Comparison of ENCODE assay signal across 1 cellular context in genomic region chr5:92885950-92886349, GRCh38.
TF ChIP-seq lines count a peak whose summit lies in the region.

No MANE protein-coding gene starts in this region.

TF ChIP-seq in HepG2, 621 proteins besides CTCF, POLR2A, EP300 and RAD21 (continued from another document):
- TF ChIP-seq ZHX2 (IDR thresholded peaks at IDR 0.05; ENCODE audit: low read depth), result no peak
- TF ChIP-seq ZHX2 (CRISPR knock-in tag; IDR thresholded peaks at IDR 0.05; ENCODE audit: borderline replicate concordance), result no peak
